ENCODE assay signal across 16 cellular contexts in genomic region chr14:35420036-35420811, GRCh38. TPM values are rescaled to one million over a fixed set of nuclear protein-coding genes. Genes with fewer than 3 reads are reported as not detected.
DNase-seq lines count a peak whose midpoint lies in the region; ATAC-seq and TF ChIP-seq lines count a peak whose summit lies in the region.
"Had no signal": no experiment of that assay in that cellular context is flagged by ENCODE, and none has a peak within 500 bp of the region (broad histone marks: within the 10 kb centered on the region; RNA-seq: fewer than 3 reads in every experiment).

No MANE protein-coding gene starts in this region.

- no peak overlapping the region for H3K23ac ChIP-seq in neuronal stem cell (ENCODE audit: low read depth, low read length, poor library complexity)

- ATAC-seq in left lung: peak; percentile 22
- no peak for ATAC-seq in HG02870 (IDR thresholded peaks at IDR 0.05; ENCODE audit: unreplicated experiment)

- H3K4me1 ChIP-seq in mammary epithelial cell (ENCODE audit: insufficient read depth, low read length) (peaks cover 11% of the 10 kb centered on the region), left lung (peaks cover 0 to 19% of the 10 kb centered on the region in 2 donors), neuronal stem cell (ENCODE audit: control insufficient read depth in 2 of 2, insufficient read depth in 1 of 2, low read depth in 1 of 2, low read length in 2 of 2) (peaks cover 0 to 6% of the 10 kb centered on the region in 2 donors), adrenal gland (replicated peaks in 1 of 2) (peaks cover 0 to 4% of the 10 kb centered on the region in 2 donors)
- H3K4me1 ChIP-seq: neural progenitor cell, testis had no signal

- no peak overlapping the region for H3K14ac ChIP-seq in neuronal stem cell (ENCODE audit: low read length)

- H3K9me3 ChIP-seq in MG63 (no peaks in the 10 kb centered on the region), mammary epithelial cell (replicated peaks; ENCODE audit: insufficient read depth, low read length) (no peaks in the 10 kb centered on the region), left lung (no peaks in the 10 kb centered on the region), neuronal stem cell (replicated peaks in 1 of 2; ENCODE audit: control insufficient read depth in 2 of 2, insufficient read depth in 1 of 2, low read depth in 1 of 2, low read length in 2 of 2) (peaks cover 0 to 3% of the 10 kb centered on the region in 2 donors), adrenal gland (replicated peaks in 1 of 3) (no peaks in the 10 kb centered on the region)
- H3K9me3 ChIP-seq: testis had no signal

- no peak overlapping the region for H3K4ac ChIP-seq in neuronal stem cell (ENCODE audit: low read length)

- no peaks in the 10 kb centered on the region for H4K20me1 ChIP-seq in mammary epithelial cell (ENCODE audit: insufficient read depth, low read length)

- no peak overlapping the region for H3K18ac ChIP-seq in neuronal stem cell (ENCODE audit: low read length)

- dilution Hi-C loops in mammary epithelial cell (cut with HindIII; ENCODE audit: low sequenced_read_pairs): no loop called here

- intact Hi-C loops in mammary epithelial cell (cut with micrococcal nuclease): loop anchor here (5.0 kb wide), 3 partner anchors 373 to 873 kb away; partner anchors contain the start of gene FAM177A1
- intact Hi-C loops in left lung (cut with DNase I): no loop called here
- intact Hi-C loops in adrenal gland (cut with DNase I): no loop called here

- H2AFZ ChIP-seq in mammary epithelial cell (ENCODE audit: low read depth, low read length) (peak overlapping the region; percentile 57), neuronal stem cell (ENCODE audit: low read length) (no peak overlapping the region)
- H2AFZ ChIP-seq: neural progenitor cell had no signal

- WGBS in mammary epithelial cell (ENCODE audit: low coverage, missing lambda C conversion rate): 50% methylated on average over 7 of the region's 7 CpGs
- no CpG with 5 or more reads among the region's 7 CpGs for WGBS in neuronal stem cell (ENCODE audit: extremely low coverage in 2 of 2, insufficient read length in 2 of 2, insufficient replicate concordance in 1 of 2), 2 donors
- WGBS in adrenal gland, 4 donors: 74 to 80% (median 77%) methylated on average over 7 of the region's 7 CpGs

- no peaks in the 10 kb centered on the region for H3K79me1 ChIP-seq in neuronal stem cell (ENCODE audit: low read depth, low read length)

- H2AK5ac ChIP-seq in neuronal stem cell (ENCODE audit: low read depth, low read length): no peak overlapping the region

- no peak for TF ChIP-seq POLR2A in adrenal gland (IDR thresholded peaks at IDR 0.05)

- TF ChIP-seq CTCF in mammary epithelial cell (conservative IDR thresholded peaks at IDR 0.05 in 1 of 2, IDR thresholded peaks at IDR 0.05 in 1 of 2; ENCODE audit: extremely low read depth in 1 of 2, insufficient read depth in 1 of 2, low read depth in 1 of 2, low read length in 2 of 2) (no peak), left lung (IDR thresholded peaks at IDR 0.05) (no peak), adrenal gland (IDR thresholded peaks at IDR 0.05) (no peak)

- H3K27ac ChIP-seq in mammary epithelial cell (ENCODE audit: insufficient read depth, low read depth, low read length) (no peak overlapping the region), left lung (no peak overlapping the region), neuronal stem cell (replicated peaks; ENCODE audit: low read length) (no peak overlapping the region), adrenal gland (no peak overlapping the region)
- H3K27ac ChIP-seq: dorsolateral prefrontal cortex, neural progenitor cell, spleen, testis had no signal

- H3K36me3 ChIP-seq in MG63 (no peaks in the 10 kb centered on the region), mammary epithelial cell (ENCODE audit: insufficient read depth, low read length) (no peaks in the 10 kb centered on the region), left lung (no peaks in the 10 kb centered on the region), neuronal stem cell (replicated peaks in 1 of 2; ENCODE audit: control insufficient read depth in 2 of 2, insufficient read depth in 2 of 2, low read length in 2 of 2) (no peaks in the 10 kb centered on the region), adrenal gland (replicated peaks in 1 of 2) (no peaks in the 10 kb centered on the region)
- H3K36me3 ChIP-seq: neural progenitor cell, spleen had no signal

- H3K4me3 ChIP-seq in MG63: no peak overlapping the region
- H3K4me3 ChIP-seq in mammary epithelial cell (replicated peaks in 1 of 3; ENCODE audit: insufficient read depth in 1 of 3, low read depth in 2 of 3, low read length in 3 of 3): no peak overlapping the region
- no peak overlapping the region for H3K4me3 ChIP-seq in left lung
- H3K4me3 ChIP-seq in neuronal stem cell (ENCODE audit: low read length in 2 of 2): no peak overlapping the region
- no peak overlapping the region for H3K4me3 ChIP-seq in adrenal gland
- H3K4me3 ChIP-seq: dorsolateral prefrontal cortex, neural progenitor cell, spleen, testis had no signal

- H2BK15ac ChIP-seq in neuronal stem cell (ENCODE audit: low read length): no peak overlapping the region

- H2BK5ac ChIP-seq in neuronal stem cell (ENCODE audit: low read length): no peak overlapping the region

- no peak overlapping the region for H4K91ac ChIP-seq in neuronal stem cell (ENCODE audit: low read depth, low read length, poor library complexity)

- H2BK12ac ChIP-seq in neuronal stem cell (ENCODE audit: low read length): no peak overlapping the region

- H3K27me3 ChIP-seq in MG63: no peaks in the 10 kb centered on the region
- no peaks in the 10 kb centered on the region for H3K27me3 ChIP-seq in mammary epithelial cell (ENCODE audit: insufficient read depth, low read length)
- no peaks in the 10 kb centered on the region for H3K27me3 ChIP-seq in left lung
- no peaks in the 10 kb centered on the region for H3K27me3 ChIP-seq in neuronal stem cell (ENCODE audit: control insufficient read depth in 3 of 3, insufficient read depth in 3 of 3, low read depth in 1 of 3, low read length in 3 of 3)
- H3K27me3 ChIP-seq in adrenal gland: no peaks in the 10 kb centered on the region
- H3K27me3 ChIP-seq: dorsolateral prefrontal cortex, neural progenitor cell, spleen, testis had no signal

- H4K8ac ChIP-seq in neuronal stem cell (ENCODE audit: low read depth, low read length): no peak overlapping the region

- H3K9ac ChIP-seq in mammary epithelial cell (ENCODE audit: insufficient read depth, low read length) (no peak overlapping the region), neuronal stem cell (ENCODE audit: low read depth, low read length, poor library complexity) (no peak overlapping the region)
- H3K9ac ChIP-seq: neural progenitor cell had no signal

- in situ Hi-C loops in mammary epithelial cell (cut with MboI; ENCODE audit: low sequenced_read_pairs in 2 of 2): loop anchor here in 1 of 2 donors (25.0 kb wide), 2 partner anchors 758 to 858 kb away; no protein-coding TSS in a partner anchor

- DNase-seq in EL (peak; percentile 88), MG63 (peak; percentile 13), mammary epithelial cell (peak; percentile 53), left lung (no peak), mucosa of gallbladder (ENCODE audit: low spot score) (no peak), neuronal stem cell (ENCODE audit: low spot score) (no peak), adrenal gland (no peak)
- DNase-seq: activated CD4-positive, alpha-beta memory T cell treated with anti-CD3 and anti-CD28 coated beads, Interleukin-2, amount 10 ng/mL, durations not matched to agents 7 days and 5 days; activated naive CD4-positive, alpha-beta T cell treated with anti-CD3 and anti-CD28 coated beads for 36 hours; COR-L47; dorsolateral prefrontal cortex; NCI-H1105; spleen; testis had no signal

- no TSS peak for BruUV-seq in mammary epithelial cell (replicated peaks; lab: Mats Ljungman, UMichigan)

- CTCF ChIA-PET in mammary epithelial cell (lab: Charles Lee; ENCODE audit: low non-redundant PET): no interaction called here

- peak overlapping the region; percentile 13 for H3K4me2 ChIP-seq in mammary epithelial cell (ENCODE audit: insufficient read depth, low read depth, low read length)
- H3K4me2 ChIP-seq in neuronal stem cell (ENCODE audit: insufficient read depth, low read length, poor library complexity, severe bottlenecking): no peak overlapping the region
- H3K4me2 ChIP-seq: neural progenitor cell had no signal

- no peaks in the 10 kb centered on the region for H3K79me2 ChIP-seq in mammary epithelial cell (ENCODE audit: insufficient read depth, low read length)

- H2BK120ac ChIP-seq in neuronal stem cell (ENCODE audit: low read depth, low read length): no peak overlapping the region

RNA-seq across cellular contexts. Expression of gene NFKBIA, which starts 15.7 kb away (rescaled TPM):
- total RNA-seq in MG63 (2014; rRNA removed; shearing (Covaris generic); ENCODE audit: low replicate concordance): 37.1 and 76.7 TPM in 2 replicates
- total RNA-seq in mammary epithelial cell (10 to 100 TPM; 81.0 to 86.7 TPM), left lung (100 to 1,000 TPM; 133 to 348 TPM), mucosa of gallbladder (74.8 TPM), adrenal gland (100 to 1,000 TPM; 183 to 677 (median 295) TPM)
- polyA plus RNA-seq in mammary epithelial cell (59.8 TPM), adrenal gland (100 to 1,000 TPM; 106 to 152 (median 138) TPM)
- polyA minus RNA-seq in mammary epithelial cell: 117 TPM
- 18.9 TPM for polyA plus RNA-seq in neuronal stem cell (2013, experiment 1 of 2)
- 19.1 TPM for polyA plus RNA-seq in neuronal stem cell (2013, experiment 2 of 2)

Comparison
In these comparisons a context has a peak if more than half of its experiments do, and no peak if none do; other contexts are left out.
1. DNase-seq: peak in EL (single experiment), MG63 (single experiment) and mammary epithelial cell (single experiment); none in left lung (0 of 2), mucosa of gallbladder (single experiment), neuronal stem cell (single experiment) and adrenal gland (0 of 7).